ENCODE assay signal across 8 cellular contexts in the genomic region with DNA sequence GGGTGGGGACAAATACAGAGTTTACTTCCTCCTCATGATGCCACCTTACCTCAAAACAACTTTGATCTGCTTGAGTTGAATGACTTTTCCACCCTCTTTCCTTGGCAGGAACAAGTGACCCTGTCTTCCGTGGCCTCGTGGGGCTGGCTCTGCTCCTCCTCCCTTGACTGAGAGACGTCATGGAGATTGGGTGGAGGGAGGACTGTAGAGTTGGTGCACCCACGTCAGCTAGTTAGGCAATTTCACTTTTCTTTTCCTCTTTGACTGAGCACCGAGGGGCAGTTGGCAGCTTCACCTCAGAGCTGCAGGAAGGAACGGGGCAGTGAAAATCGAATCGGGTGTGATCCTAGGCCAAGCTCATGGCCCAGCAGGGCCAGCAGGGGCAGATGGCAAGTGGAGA. TPM values are rescaled to one million over a fixed set of nuclear protein-coding genes. Genes with fewer than 3 reads are reported as not detected.
A peak's percentile ranks its signal among the peaks of the same experiment; 100 is the strongest.
DNase-seq lines count a peak whose midpoint lies in the region; ATAC-seq and TF ChIP-seq lines count a peak whose summit lies in the region.

SP140 (plus strand) TSS at position 251 of the 400 bp plus-strand sequence; CDS start at position 360, 109 bp downstream.

- CTCF ChIA-PET in activated CD4-positive, alpha-beta memory T cell treated with anti-CD3 and anti-CD28 coated beads for 36 hours (lab: Charles Lee), result interaction anchor here (1.2 to 1.3 kb wide), 2 partner anchors 23 to 489 kb away, joined by 3 read pairs; no protein-coding TSS in a partner anchor

- peak within 1 kb of the TSS; percentile 89 for H3K4me3 Mint-ChIP-seq in activated CD4-positive, alpha-beta memory T cell treated with anti-CD3 and anti-CD28 coated beads for 36 hours
- H3K4me3 Mint-ChIP-seq in glutamatergic neuron (ENCODE audit: unreplicated experiment), result no peak within 1 kb of the TSS

- intact Hi-C loops in activated CD4-positive, alpha-beta memory T cell treated with anti-CD3 and anti-CD28 coated beads for 36 hours (cut with micrococcal nuclease), result loop anchor here (1.0 to 10.0 kb wide), 7 partner anchors 9 to 569 kb away; partner anchors contain the start of genes CAB39, FBXO36 and TRIP12
- intact Hi-C loops in cardiac septum (cut with DNase I), result no loop called here

- H3K4me1 Mint-ChIP-seq in activated CD4-positive, alpha-beta memory T cell treated with anti-CD3 and anti-CD28 coated beads for 36 hours (ENCODE audit: low read depth), result peaks cover 58% of the 10 kb centered on the region
- no peaks in the 10 kb centered on the region for H3K4me1 Mint-ChIP-seq in glutamatergic neuron (ENCODE audit: low read depth, unreplicated experiment)

- DNase-seq in activated CD4-positive, alpha-beta memory T cell treated with anti-CD3 and anti-CD28 coated beads for 36 hours, result peak; percentile 92
- DNase-seq in cardiac septum (ENCODE audit: low spot score), result peak; percentile 86
- peak; percentile 40 for DNase-seq in stimulated activated CD8-positive, alpha-beta memory T cell treated with anti-CD3 and anti-CD28 coated beads, Interleukin-12 subunit alpha, Interleukin-12 subunit beta, amount 100 ng/mL, for 24 hours (ENCODE audit: extremely low read depth)
- no peak for DNase-seq in NCI-H2029 (lab: John Stamatoyannopoulos, UW)
- DNase-seq in HT-29 (ENCODE audit: low spot score), result no peak
- no peak for DNase-seq in glutamatergic neuron

- no peaks in the 10 kb centered on the region for H3K27me3 Mint-ChIP-seq in activated CD4-positive, alpha-beta memory T cell treated with anti-CD3 and anti-CD28 coated beads for 36 hours
- H3K27me3 Mint-ChIP-seq in glutamatergic neuron (ENCODE audit: unreplicated experiment), result no peaks in the 10 kb centered on the region

- ATAC-seq in GM19023 (IDR thresholded peaks at IDR 0.05; ENCODE audit: unreplicated experiment) (peak; percentile 79), HG03103 (IDR thresholded peaks at IDR 0.05; ENCODE audit: low read depth, unreplicated experiment) (peak; percentile 59)

- POLR2A ChIA-PET in activated CD4-positive, alpha-beta memory T cell treated with anti-CD3 and anti-CD28 coated beads for 36 hours (lab: Charles Lee), result interaction anchor here (0.6 to 2.0 kb wide), 9 partner anchors 10 to 569 kb away, joined by 3 to 12 read pairs (median 4); partner anchors contain the start of gene SP140L

- H3K9me3 Mint-ChIP-seq in activated CD4-positive, alpha-beta memory T cell treated with anti-CD3 and anti-CD28 coated beads for 36 hours, result peaks cover 7% of the 10 kb centered on the region
- H3K9me3 Mint-ChIP-seq in glutamatergic neuron (ENCODE audit: unreplicated experiment), result no peaks in the 10 kb centered on the region

- peak within 1 kb of the TSS; percentile 97 for H3K27ac Mint-ChIP-seq in activated CD4-positive, alpha-beta memory T cell treated with anti-CD3 and anti-CD28 coated beads for 36 hours
- H3K27ac Mint-ChIP-seq in glutamatergic neuron (ENCODE audit: unreplicated experiment), result no peak within 1 kb of the TSS

- peaks cover 30% of the 10 kb centered on the region for H3K36me3 Mint-ChIP-seq in activated CD4-positive, alpha-beta memory T cell treated with anti-CD3 and anti-CD28 coated beads for 36 hours
- H3K36me3 Mint-ChIP-seq in glutamatergic neuron (ENCODE audit: unreplicated experiment), result no peaks in the 10 kb centered on the region

- TF ChIP-seq CTCF in glutamatergic neuron (IDR thresholded peaks at IDR 0.05; ENCODE audit: partially characterized antibody, unreplicated experiment), result no peak

RNA-seq across cellular contexts. Expression of gene SP140, which starts in this region (rescaled TPM):
- 100 to 1,000 TPM; 150 to 151 TPM for total RNA-seq in activated CD4-positive, alpha-beta memory T cell treated with anti-CD3 and anti-CD28 coated beads for 36 hours
- total RNA-seq in cardiac septum, result 0.57 TPM
- total RNA-seq in HT-29 (2014; rRNA removed; shearing (Covaris generic)), result not detected in 2 replicates
- total RNA-seq in glutamatergic neuron (ENCODE audit: unreplicated experiment), result not detected

Comparison
In these comparisons a context has a peak if more than half of its experiments do, and no peak if none do; other contexts are left out.
1. RNA of gene SP140 (total RNA-seq): 150 to 151 TPM in activated CD4-positive, alpha-beta memory T cell treated with anti-CD3 and anti-CD28 coated beads for 36 hours; 0.57 TPM in cardiac septum (single experiment), not detected in HT-29 and not detected in glutamatergic neuron (single experiment); every median in the first group is over 10 times any median in the second.
2. Peak in DNase-seq in cardiac septum; RNA of the gene not detected or under 1 TPM.
3. DNase-seq: peak in activated CD4-positive, alpha-beta memory T cell treated with anti-CD3 and anti-CD28 coated beads for 36 hours (single experiment) and stimulated activated CD8-positive, alpha-beta memory T cell treated with anti-CD3 and anti-CD28 coated beads, Interleukin-12 subunit alpha, Interleukin-12 subunit beta, amount 100 ng/mL, for 24 hours (single experiment); none in NCI-H2029 (single experiment), HT-29 (single experiment) and glutamatergic neuron (single experiment).